ENCODE assay signal across 11 cellular contexts in genomic region chr1:93738075-93738622, GRCh38. TPM values are rescaled to one million over a fixed set of nuclear protein-coding genes. Genes with fewer than 3 reads are reported as not detected.
DNase-seq lines count a peak whose midpoint lies in the region; ATAC-seq lines count a peak whose summit lies in the region.
"Had no signal": no experiment of that assay in that cellular context is flagged by ENCODE, and none has a peak within 500 bp of the region (broad histone marks: within the 10 kb centered on the region; RNA-seq: fewer than 3 reads in every experiment).

No MANE protein-coding gene starts in this region.

- no peaks in the 10 kb centered on the region for H3K9me3 ChIP-seq in SJCRH30 (replicated peaks)
- H3K9me3 ChIP-seq: uterus had no signal

- ATAC-seq in HG03565 (IDR thresholded peaks at IDR 0.05; ENCODE audit: unreplicated experiment) = no peak
- no peak for ATAC-seq in HG03280 (IDR thresholded peaks at IDR 0.05; ENCODE audit: unreplicated experiment)
- no peak for ATAC-seq in HG02588 (IDR thresholded peaks at IDR 0.05; ENCODE audit: unreplicated experiment)
- ATAC-seq: naive thymus-derived CD8-positive, alpha-beta T cell had no signal

- H3K4me3 ChIP-seq in SJCRH30 (no peak overlapping the region), skeletal muscle cell (ENCODE audit: low read depth, low read length) (no peak overlapping the region)
- H3K4me3 ChIP-seq: uterus had no signal

- no peaks in the 10 kb centered on the region for H3K36me3 ChIP-seq in SJCRH30
- H3K36me3 ChIP-seq: uterus had no signal

- H3K4me1 ChIP-seq in SJCRH30 = peaks cover 53% of the 10 kb centered on the region
- H3K4me1 ChIP-seq: uterus had no signal

- DNase-seq in H4 (ENCODE audit: low spot score) = peak; percentile 46
- DNase-seq in SJCRH30 = peak; percentile 68 to 73
- DNase-seq in fibroblast of gingiva (ENCODE audit: low read depth) = peak; percentile 87
- peak; percentile 91 for DNase-seq in skeletal muscle cell (ENCODE audit: low read depth)
- DNase-seq: activated naive CD4-positive, alpha-beta T cell treated with anti-CD3 and anti-CD28 coated beads, Interleukin-2, amount 50 U/mL, for 16 hours; naive thymus-derived CD8-positive, alpha-beta T cell; SHP77 treated with DMSO at 0.1 percent for 48 hours; uterus had no signal

- no peaks in the 10 kb centered on the region for H3K27me3 ChIP-seq in SJCRH30
- H3K27me3 ChIP-seq: uterus had no signal

- H3K27ac ChIP-seq in SJCRH30 = peak overlapping the region; percentile 76
- H3K27ac ChIP-seq: uterus had no signal

RNA-seq across cellular contexts. Expression of gene BCAR3, which starts 56.5 kb away (rescaled TPM):
- 21.8 and 23.7 TPM in 2 replicates for total RNA-seq in H4 (2014; rRNA removed; shearing (Covaris generic))
- total RNA-seq in SJCRH30 (2014; rRNA removed; shearing (Covaris generic)) = 30.0 and 30.8 TPM in 2 replicates
